In genomic region chr16:55494994-55495421, GRCh38 we compare ENCODE assay signal across 7 cellular contexts.
A peak's percentile ranks its signal among the peaks of the same experiment; 100 is the strongest.
DNase-seq lines count a peak whose midpoint lies in the region; ATAC-seq and FAIRE-seq lines count a peak whose summit lies in the region.

No MANE protein-coding gene starts in this region.

- no peak overlapping the region for H3K4me3 Mint-ChIP-seq in stimulated activated naive B cell treated with anti-CD40 and anti-IgM and Interleukin-4, amounts not matched to agents 10 μg/mL and 1 μg/mL and 100 μg/mL, for 72 hours

- no peaks in the 10 kb centered on the region for H3K36me3 Mint-ChIP-seq in stimulated activated naive B cell treated with anti-CD40 and anti-IgM and Interleukin-4, amounts not matched to agents 10 μg/mL and 1 μg/mL and 100 μg/mL, for 72 hours

- no peak overlapping the region for H3K27ac Mint-ChIP-seq in stimulated activated naive B cell treated with anti-CD40 and anti-IgM and Interleukin-4, amounts not matched to agents 10 μg/mL and 1 μg/mL and 100 μg/mL, for 72 hours

- peak; percentile 70 for DNase-seq in HTR-8/SVneo (ENCODE audit: insufficient read length, low spot score)
- peak; percentile 69 for DNase-seq in amniotic stem cell (lab: John Stamatoyannopoulos, UW)
- DNase-seq in hippocampal formation (lab: John Stamatoyannopoulos, UW) = peak; percentile 75 to 77
- DNase-seq in stimulated activated naive B cell treated with anti-CD40 and anti-IgM and Interleukin-4, amounts not matched to agents 10 μg/mL and 1 μg/mL and 100 μg/mL, for 72 hours = no peak

- no peaks in the 10 kb centered on the region for H3K4me1 Mint-ChIP-seq in stimulated activated naive B cell treated with anti-CD40 and anti-IgM and Interleukin-4, amounts not matched to agents 10 μg/mL and 1 μg/mL and 100 μg/mL, for 72 hours

- peak; percentile 39 for ATAC-seq in stimulated activated naive B cell treated with anti-CD40 and anti-IgM and Interleukin-4, amounts not matched to agents 10 μg/mL and 1 μg/mL and 100 μg/mL, for 72 hours (replicated peaks)
- ATAC-seq in GM21528 (IDR thresholded peaks at IDR 0.05; ENCODE audit: low FRiP score, unreplicated experiment) (no peak), GM19351 (IDR thresholded peaks at IDR 0.05; ENCODE audit: unreplicated experiment) (no peak), HG03571 (IDR thresholded peaks at IDR 0.05; ENCODE audit: unreplicated experiment) (no peak)

- no peaks in the 10 kb centered on the region for H3K9me3 Mint-ChIP-seq in stimulated activated naive B cell treated with anti-CD40 and anti-IgM and Interleukin-4, amounts not matched to agents 10 μg/mL and 1 μg/mL and 100 μg/mL, for 72 hours

- peak; percentile 71 for FAIRE-seq in HTR-8/SVneo (lab: Jason Lieb, UNC)

- peaks cover 0 to 4% of the 10 kb centered on the region in 2 donors for H3K27me3 Mint-ChIP-seq in stimulated activated naive B cell treated with anti-CD40 and anti-IgM and Interleukin-4, amounts not matched to agents 10 μg/mL and 1 μg/mL and 100 μg/mL, for 72 hours

Comparison
In these comparisons a context has a peak if more than half of its experiments do, and no peak if none do; other contexts are left out.
1. ATAC-seq: peak in stimulated activated naive B cell treated with anti-CD40 and anti-IgM and Interleukin-4, amounts not matched to agents 10 μg/mL and 1 μg/mL and 100 μg/mL, for 72 hours (2 of 2); none in GM21528 (single experiment), GM19351 (single experiment) and HG03571 (single experiment).